In the genomic region with DNA sequence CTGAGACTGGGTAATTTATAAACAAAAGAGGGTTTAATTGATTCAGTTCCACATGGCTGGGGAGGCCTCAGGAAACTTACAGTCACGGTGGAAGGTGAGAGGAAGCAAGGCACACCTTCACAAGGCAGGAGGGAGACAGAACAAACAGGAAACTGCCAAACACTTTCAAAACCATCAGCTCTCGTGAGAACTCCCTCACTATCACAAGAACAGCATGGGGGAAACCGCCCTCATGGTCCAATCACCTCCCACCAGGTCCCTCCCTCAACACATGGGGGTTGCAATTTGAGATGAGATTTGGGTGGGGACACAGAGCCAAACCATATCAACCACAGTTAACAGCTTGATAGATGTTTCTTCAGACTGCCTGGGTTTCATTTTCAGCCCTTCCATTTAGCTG, we compare ENCODE assay signal across 27 cellular contexts.
"Had no signal": no experiment of that assay in that cellular context is flagged by ENCODE, and none has a peak within 500 bp of the region (broad histone marks: within the 10 kb centered on the region; RNA-seq: fewer than 3 reads in every experiment).

No MANE protein-coding gene starts in this region.

- ATAC-seq: esophagus mucosa; gastroesophageal sphincter; heart left ventricle; mucosa of descending colon; naive thymus-derived CD8-positive, alpha-beta T cell; T-helper 17 cell had no signal

- H3K36me3 ChIP-seq: gastroesophageal sphincter, heart left ventricle, left ventricle myocardium inferior, tibial nerve, uterus, WERI-Rb-1 had no signal

- H3K4me3 ChIP-seq: gastroesophageal sphincter, heart left ventricle, left ventricle myocardium inferior, mucosa of descending colon, tibial nerve, uterus had no signal

- H3K9me3 ChIP-seq: gastroesophageal sphincter, heart left ventricle, left ventricle myocardium inferior, mucosa of descending colon, tibial nerve, uterus had no signal

- H3K27me3 ChIP-seq: gastroesophageal sphincter, heart left ventricle, tibial nerve, uterus had no signal

- DNase-seq: activated CD4-positive, alpha-beta T cell treated with anti-CD3 and anti-CD28 coated beads for 1 hour; activated CD8-positive, alpha-beta memory T cell treated with anti-CD3 and anti-CD28 coated beads for 24 hours; activated CD8-positive, alpha-beta memory T cell treated with anti-CD3 and anti-CD28 coated beads, Interleukin-2, amount 50 U/mL, for 48 hours; activated effector memory CD4-positive, alpha-beta T cell treated with Interleukin-2 at 50 U/mL for 16 hours; activated naive CD4-positive, alpha-beta T cell treated with anti-CD3 and anti-CD28 coated beads, Interleukin-2, amount 50 U/mL, for 16 hours; activated T-cell treated with anti-CD3 and anti-CD28 coated beads, Interleukin-2, amount 50 U/mL, for 48 hours; cerebellar nuclear complex; cortex of kidney; heart left ventricle; kidney glomerular epithelial cell; left ventricle myocardium inferior; mucosa of descending colon; naive thymus-derived CD8-positive, alpha-beta T cell; posterior cingulate gyrus; retina; stimulated activated CD4-positive, alpha-beta T cell treated with anti-CD3 and anti-CD28 coated beads, Interleukin-12 subunit alpha, Interleukin-12 subunit beta, amount 100 ng/mL, for 4 hours; stimulated activated CD4-positive, alpha-beta T cell treated with anti-CD3 and anti-CD28 coated beads, Interleukin-1b, Interleukin-23, amount 100 ng/mL, for 48 hours; stimulated activated CD8-positive, alpha-beta memory T cell treated with anti-CD3 and anti-CD28 coated beads, Interleukin-4, amount 100 ng/mL, for 48 hours; stimulated activated naive CD4-positive, alpha-beta T cell treated with Interleukin-2 at 50 U/mL for 16 hours; substantia nigra; T-helper 17 cell; uterus; WERI-Rb-1 had no signal

- H3K4me3 Mint-ChIP-seq: T-helper 17 cell had no signal

- H3K27ac Mint-ChIP-seq: T-helper 17 cell had no signal

- H3K27ac ChIP-seq: gastroesophageal sphincter, heart left ventricle, left ventricle myocardium inferior, tibial nerve, uterus, WERI-Rb-1 had no signal

- FAIRE-seq: bronchial epithelial cell had no signal

- H3K27me3 Mint-ChIP-seq: naive thymus-derived CD8-positive, alpha-beta T cell; T-helper 17 cell had no signal

- H3K4me1 ChIP-seq: uterus had no signal
